ENCODE assay signal across 19 cellular contexts in the genomic region with DNA sequence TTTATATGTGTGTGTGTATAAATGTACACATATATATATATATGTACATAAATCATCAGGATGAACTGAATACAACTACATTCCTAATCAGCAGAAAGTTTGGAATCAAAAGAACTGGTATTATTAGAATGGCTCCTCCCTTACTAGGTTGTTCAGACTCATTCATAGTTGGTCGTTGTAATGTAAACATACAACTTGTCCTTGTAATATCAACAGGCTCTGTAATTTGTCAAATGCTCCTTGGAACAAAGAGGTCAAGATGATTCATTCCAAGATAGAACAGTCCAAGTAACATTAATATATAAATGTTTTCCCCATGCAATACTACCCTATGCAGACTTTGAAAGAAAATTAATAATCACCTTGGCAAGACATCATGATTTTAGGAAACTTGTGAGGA.
DNase-seq lines count a peak whose midpoint lies in the region; ATAC-seq and TF ChIP-seq lines count a peak whose summit lies in the region.
"Had no signal": no experiment of that assay in that cellular context is flagged by ENCODE, and none has a peak within 500 bp of the region (broad histone marks: within the 10 kb centered on the region; RNA-seq: fewer than 3 reads in every experiment).

No MANE protein-coding gene starts in this region.

- no peaks in the 10 kb centered on the region for H3K9me3 Mint-ChIP-seq in activated naive CD4-positive, alpha-beta T cell treated with anti-CD3 and anti-CD28 coated beads, Interleukin-2, amount 10 ng/mL, durations not matched to agents 7 days and 5 days

- no peak overlapping the region for H3K4me3 Mint-ChIP-seq in activated naive CD4-positive, alpha-beta T cell treated with anti-CD3 and anti-CD28 coated beads, Interleukin-2, amount 10 ng/mL, durations not matched to agents 7 days and 5 days
- H3K4me3 Mint-ChIP-seq: B cell; CD4-positive, CD25-positive, alpha-beta regulatory T cell; CD8-positive, alpha-beta T cell; HFFc6 had no signal

- no peak overlapping the region for H2AFZ ChIP-seq in fibroblast of lung (ENCODE audit: low read length)

- H4K20me1 ChIP-seq in fibroblast of lung (ENCODE audit: control insufficient read depth, extremely low read depth, insufficient read depth, low read length), result no peaks in the 10 kb centered on the region
- H4K20me1 ChIP-seq: BLaER1 had no signal

- ATAC-seq in GM21825 (IDR thresholded peaks at IDR 0.05; ENCODE audit: unreplicated experiment) (no peak), GM21737 (IDR thresholded peaks at IDR 0.05; ENCODE audit: unreplicated experiment) (no peak)
- ATAC-seq: CD8-positive, alpha-beta T cell had no signal

- DNase-seq in LNCaP clone FGC (ENCODE audit: low read depth) (peak; percentile 13), amniotic epithelial cell (ENCODE audit: low read depth) (peak; percentile 41), fibroblast of lung (ENCODE audit: low read depth in 2 of 2) (peak; percentile 2 to 27), kidney glomerular epithelial cell (lab: John Stamatoyannopoulos, UW) (no peak)
- no peak for DNase-seq in activated naive CD4-positive, alpha-beta T cell treated with anti-CD3 and anti-CD28 coated beads, Interleukin-2, amount 10 ng/mL, durations not matched to agents 7 days and 5 days
- DNase-seq: Caco-2; CD4-positive, CD25-positive, alpha-beta regulatory T cell; CD8-positive, alpha-beta T cell; DMS153; DND-41; GOT3; HFFc6 had no signal

- H3K27ac ChIP-seq in fibroblast of lung (ENCODE audit: insufficient read depth, low read length), result no peak overlapping the region
- H3K27ac ChIP-seq: BLaER1, C4-2B had no signal

- H3K9ac ChIP-seq in fibroblast of lung (ENCODE audit: insufficient read depth, low read length) (no peak overlapping the region), skeletal muscle satellite cell (ENCODE audit: low read depth, low read length) (no peak overlapping the region)
- H3K9ac ChIP-seq: BLaER1 had no signal

- H3K27me3 ChIP-seq in fibroblast of lung (ENCODE audit: control insufficient read depth, insufficient read depth, low read length) (no peaks in the 10 kb centered on the region), skeletal muscle satellite cell (ENCODE audit: control insufficient read depth, insufficient read depth, low read length) (no peaks in the 10 kb centered on the region)
- H3K27me3 ChIP-seq: BLaER1 had no signal

- H3K4me1 ChIP-seq in fibroblast of lung (ENCODE audit: control insufficient read depth, extremely low read depth, insufficient read depth, low read length) (no peaks in the 10 kb centered on the region), skeletal muscle satellite cell (ENCODE audit: control insufficient read depth, insufficient read depth, low read length) (peaks cover 15% of the 10 kb centered on the region)
- H3K4me1 ChIP-seq: BLaER1, Caco-2 had no signal

- no peak overlapping the region for H3K27ac Mint-ChIP-seq in activated naive CD4-positive, alpha-beta T cell treated with anti-CD3 and anti-CD28 coated beads, Interleukin-2, amount 10 ng/mL, durations not matched to agents 7 days and 5 days
- H3K27ac Mint-ChIP-seq: B cell; CD4-positive, CD25-positive, alpha-beta regulatory T cell; CD8-positive, alpha-beta T cell; HFFc6 had no signal

- CTCF ChIA-PET in activated naive CD4-positive, alpha-beta T cell treated with anti-CD3 and anti-CD28 coated beads, Interleukin-2, amount 10 ng/mL, durations not matched to agents 7 days and 5 days (lab: Charles Lee), result no interaction called here

- H3K4me3 ChIP-seq in LNCaP clone FGC (ENCODE audit: low read depth, low read length) (no peak overlapping the region), fibroblast of lung (replicated peaks in 1 of 4; ENCODE audit: control extremely low read depth in 1 of 4, insufficient read depth in 1 of 4, low read depth in 3 of 4, low read length in 4 of 4) (no peak overlapping the region), skeletal muscle satellite cell (ENCODE audit: low read length) (no peak overlapping the region)
- H3K4me3 ChIP-seq: BLaER1, HAP-1 had no signal

- no peaks in the 10 kb centered on the region for H3K36me3 Mint-ChIP-seq in activated naive CD4-positive, alpha-beta T cell treated with anti-CD3 and anti-CD28 coated beads, Interleukin-2, amount 10 ng/mL, durations not matched to agents 7 days and 5 days
- H3K36me3 Mint-ChIP-seq: CD4-positive, CD25-positive, alpha-beta regulatory T cell; CD8-positive, alpha-beta T cell had no signal

- H3K4me2 ChIP-seq in fibroblast of lung (ENCODE audit: extremely low read depth, insufficient read depth, low read length) (no peak overlapping the region), skeletal muscle satellite cell (ENCODE audit: low read length) (peak overlapping the region; percentile 19)
- H3K4me2 ChIP-seq: BLaER1 had no signal

- H3K4me1 Mint-ChIP-seq in activated naive CD4-positive, alpha-beta T cell treated with anti-CD3 and anti-CD28 coated beads, Interleukin-2, amount 10 ng/mL, durations not matched to agents 7 days and 5 days, result no peaks in the 10 kb centered on the region
- H3K4me1 Mint-ChIP-seq: B cell; CD4-positive, CD25-positive, alpha-beta regulatory T cell had no signal

- H3K27me3 Mint-ChIP-seq in activated naive CD4-positive, alpha-beta T cell treated with anti-CD3 and anti-CD28 coated beads, Interleukin-2, amount 10 ng/mL, durations not matched to agents 7 days and 5 days, result no peaks in the 10 kb centered on the region
- H3K27me3 Mint-ChIP-seq: B cell; CD4-positive, CD25-positive, alpha-beta regulatory T cell had no signal

- TF ChIP-seq CTCF in LNCaP clone FGC (IDR thresholded peaks at IDR 0.05; ENCODE audit: control insufficient read depth, extremely low read depth, insufficient read depth) (no peak), fibroblast of lung (conservative IDR thresholded peaks at IDR 0.05 in 1 of 2, IDR thresholded peaks at IDR 0.05 in 1 of 2; ENCODE audit: low read depth in 1 of 2, low read length in 2 of 2) (no peak)

- no peaks in the 10 kb centered on the region for H3K9me3 ChIP-seq in fibroblast of lung (ENCODE audit: control insufficient read depth, insufficient read depth, low read depth, low read length)
- H3K9me3 ChIP-seq in skeletal muscle satellite cell (replicated peaks; ENCODE audit: low read length), result no peaks in the 10 kb centered on the region
- H3K9me3 ChIP-seq: BLaER1, Caco-2, HAP-1 had no signal

- H3K36me3 ChIP-seq in fibroblast of lung (ENCODE audit: control insufficient read depth, insufficient read depth, low read length) (no peaks in the 10 kb centered on the region), skeletal muscle satellite cell (ENCODE audit: insufficient read depth, low read length) (no peaks in the 10 kb centered on the region)
- H3K36me3 ChIP-seq: BLaER1, HAP-1 had no signal

- no peaks in the 10 kb centered on the region for H3K79me2 ChIP-seq in fibroblast of lung (ENCODE audit: control insufficient read depth, insufficient read depth, low read length)

Comparison
In these comparisons a context has a peak if more than half of its experiments do, and no peak if none do; other contexts are left out.
1. DNase-seq: peak in LNCaP clone FGC (single experiment), amniotic epithelial cell (single experiment) and fibroblast of lung (2 of 2); none in activated naive CD4-positive, alpha-beta T cell treated with anti-CD3 and anti-CD28 coated beads, Interleukin-2, amount 10 ng/mL, durations not matched to agents 7 days and 5 days (single experiment) and kidney glomerular epithelial cell (single experiment).